Comparison of ENCODE assay signal across 17 cellular contexts in the genomic region with DNA sequence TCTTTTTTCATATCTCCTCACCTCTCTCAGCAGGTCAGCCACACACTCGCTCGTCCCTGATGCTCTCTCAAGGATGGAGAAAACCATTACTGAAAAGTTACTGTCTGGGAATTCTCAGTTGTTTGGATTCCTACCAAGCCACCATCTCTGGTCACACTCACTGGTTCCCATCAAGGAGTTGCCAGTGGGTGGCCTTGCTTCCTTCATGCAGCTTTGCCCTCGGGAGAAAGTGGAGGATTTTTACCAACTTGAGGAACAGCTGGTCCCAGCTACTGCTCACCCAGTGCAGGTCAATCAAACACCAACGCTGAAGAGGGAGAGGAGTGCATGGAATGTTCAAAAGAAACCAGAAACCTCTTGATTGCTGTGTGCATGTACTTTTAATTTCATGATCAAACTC. TPM values are rescaled to one million over a fixed set of nuclear protein-coding genes. Genes with fewer than 3 reads are reported as not detected.
DNase-seq lines count a peak whose midpoint lies in the region; TF ChIP-seq lines count a peak whose summit lies in the region.
"Had no signal": no experiment of that assay in that cellular context is flagged by ENCODE, and none has a peak within 500 bp of the region (broad histone marks: within the 10 kb centered on the region; RNA-seq: fewer than 3 reads in every experiment).

No MANE protein-coding gene starts in this region.

- CTCF ChIA-PET in HEK293 (lab: Yijun Ruan, JAX) (interaction anchor here (0.6 kb wide), 1 partner anchor 59 kb away, joined by 3 read pairs; no protein-coding TSS in a partner anchor), A673 (lab: Charles Lee) (no interaction called here)

- H3K4me3 ChIP-seq in HEK293 (ENCODE audit: low read depth, low read length): no peak overlapping the region
- no peak overlapping the region for H3K4me3 ChIP-seq in SJCRH30
- no peak overlapping the region for H3K4me3 ChIP-seq in A673 (ENCODE audit: low read depth, low read length, poor library complexity, severe bottlenecking)
- H3K4me3 ChIP-seq: BLaER1 treated with 17β-estradiol and CSF1 and Interleukin-3, amounts not matched to agents 10 nM and 100 nM; GM12878; GM23248 had no signal

- no peaks in the 10 kb centered on the region for H3K9me3 Mint-ChIP-seq in nephron progenitor cell
- H3K9me3 Mint-ChIP-seq: CD4-positive, CD25-positive, alpha-beta regulatory T cell had no signal

- peaks cover 15% of the 10 kb centered on the region for H3K27me3 Mint-ChIP-seq in nephron progenitor cell (ENCODE audit: low read depth, poor library complexity)
- H3K27me3 Mint-ChIP-seq: CD4-positive, CD25-positive, alpha-beta regulatory T cell had no signal

- H3K27ac Mint-ChIP-seq in nephron progenitor cell: peak overlapping the region; percentile 4
- H3K27ac Mint-ChIP-seq: CD4-positive, CD25-positive, alpha-beta regulatory T cell had no signal

- BruUV-seq in A673 (replicated peaks; lab: Mats Ljungman, UMichigan): no TSS peak

- H3K36me3 Mint-ChIP-seq in nephron progenitor cell (ENCODE audit: low read depth): peaks cover 23% of the 10 kb centered on the region
- H3K36me3 Mint-ChIP-seq: CD4-positive, CD25-positive, alpha-beta regulatory T cell had no signal

- H3K27me3 ChIP-seq in SJCRH30 (no peaks in the 10 kb centered on the region), A673 (replicated peaks; ENCODE audit: insufficient read depth, low read depth, low read length, poor library complexity) (no peaks in the 10 kb centered on the region)
- H3K27me3 ChIP-seq: BLaER1 treated with 17β-estradiol and CSF1 and Interleukin-3, amounts not matched to agents 10 nM and 100 nM had no signal

- H3K27ac ChIP-seq in HEK293 (ENCODE audit: extremely low read depth, low read depth, low read length) (no peak overlapping the region), SJCRH30 (no peak overlapping the region), A673 (ENCODE audit: low read depth, low read length, poor library complexity, severe bottlenecking) (no peak overlapping the region)
- H3K27ac ChIP-seq: BLaER1 treated with 17β-estradiol and CSF1 and Interleukin-3, amounts not matched to agents 10 nM and 100 nM; GM23248 had no signal

- H3K4me1 ChIP-seq in HEK293 (ENCODE audit: control insufficient read depth, insufficient read depth, low read length) (no peaks in the 10 kb centered on the region), SJCRH30 (peaks cover 45% of the 10 kb centered on the region), A673 (ENCODE audit: insufficient read depth, low read length, poor library complexity, severe bottlenecking) (no peaks in the 10 kb centered on the region)

- DNase-seq in SJCRH30 (peak; percentile 81 to 89), kidney tubule cell (ENCODE audit: low spot score) (peak; percentile 39), nephron progenitor cell (no peak), ecto neural progenitor cell (ENCODE audit: low spot score) (no peak), cerebellum (ENCODE audit: low spot score) (no peak), A673 (ENCODE audit: low spot score) (no peak), NCI-H1092 (lab: John Stamatoyannopoulos, UW) (no peak)
- DNase-seq: 8988T; ACHN; Calu3; CD4-positive, CD25-positive, alpha-beta regulatory T cell; DMS 273 treated with DMSO at 0.1 percent for 48 hours; GM23248 had no signal

- TF ChIP-seq CTCF in HEK293 (tag by site-specific recombination; IDR thresholded peaks at IDR 0.05) (no peak), nephron progenitor cell (IDR thresholded peaks at IDR 0.05) (no peak), A673 (conservative IDR thresholded peaks at IDR 0.05; ENCODE audit: low read depth, low read length) (no peak)

- H3K4me1 Mint-ChIP-seq in nephron progenitor cell: peaks cover 90% of the 10 kb centered on the region

- POLR2A ChIA-PET in HEK293 (lab: Yijun Ruan, JAX): interaction anchor here (0.7 kb wide), 1 partner anchor 10 kb away, joined by 4 read pairs; no protein-coding TSS in a partner anchor
- POLR2A ChIA-PET in A673 (lab: Charles Lee; ENCODE audit: low non-redundant PET): no interaction called here

- intact Hi-C loops in A673 (cut with micrococcal nuclease; ENCODE audit: unreplicated experiment): no loop called here

- no peaks in the 10 kb centered on the region for H3K36me3 ChIP-seq in HEK293 (ENCODE audit: control insufficient read depth in 2 of 2, insufficient read depth in 1 of 2, low read length in 2 of 2)
- H3K36me3 ChIP-seq in SJCRH30: no peaks in the 10 kb centered on the region
- no peaks in the 10 kb centered on the region for H3K36me3 ChIP-seq in A673 (ENCODE audit: insufficient read depth, low read length, poor library complexity, severe bottlenecking)
- H3K36me3 ChIP-seq: BLaER1 treated with 17β-estradiol and CSF1 and Interleukin-3, amounts not matched to agents 10 nM and 100 nM had no signal

- H3K9me3 ChIP-seq in HEK293 (ENCODE audit: control insufficient read depth, insufficient read depth, low read depth, low read length) (no peaks in the 10 kb centered on the region), SJCRH30 (replicated peaks) (no peaks in the 10 kb centered on the region), A673 (ENCODE audit: low read depth, low read length, poor library complexity, severe bottlenecking) (no peaks in the 10 kb centered on the region)
- H3K9me3 ChIP-seq: BLaER1 treated with 17β-estradiol and CSF1 and Interleukin-3, amounts not matched to agents 10 nM and 100 nM had no signal

- no peak overlapping the region for H3K4me3 Mint-ChIP-seq in nephron progenitor cell
- H3K4me3 Mint-ChIP-seq: CD4-positive, CD25-positive, alpha-beta regulatory T cell had no signal

TF ChIP-seq in HEK293, 187 proteins besides CTCF, POLR2A, EP300 and RAD21:
- TF ChIP-seq ZNF146 (tag by site-specific recombination; IDR thresholded peaks at IDR 0.05) (no peak), ZNF707 (tag by site-specific recombination; IDR thresholded peaks at IDR 0.05) (no peak), ZFP3 (tag by site-specific recombination; IDR thresholded peaks at IDR 0.05; ENCODE audit: low read depth) (no peak), KLF8 (tag by site-specific recombination; IDR thresholded peaks at IDR 0.05) (no peak), PRDM1 (tag by site-specific recombination; IDR thresholded peaks at IDR 0.05) (peak; percentile 58)
- TF ChIP-seq, protein P1, sequence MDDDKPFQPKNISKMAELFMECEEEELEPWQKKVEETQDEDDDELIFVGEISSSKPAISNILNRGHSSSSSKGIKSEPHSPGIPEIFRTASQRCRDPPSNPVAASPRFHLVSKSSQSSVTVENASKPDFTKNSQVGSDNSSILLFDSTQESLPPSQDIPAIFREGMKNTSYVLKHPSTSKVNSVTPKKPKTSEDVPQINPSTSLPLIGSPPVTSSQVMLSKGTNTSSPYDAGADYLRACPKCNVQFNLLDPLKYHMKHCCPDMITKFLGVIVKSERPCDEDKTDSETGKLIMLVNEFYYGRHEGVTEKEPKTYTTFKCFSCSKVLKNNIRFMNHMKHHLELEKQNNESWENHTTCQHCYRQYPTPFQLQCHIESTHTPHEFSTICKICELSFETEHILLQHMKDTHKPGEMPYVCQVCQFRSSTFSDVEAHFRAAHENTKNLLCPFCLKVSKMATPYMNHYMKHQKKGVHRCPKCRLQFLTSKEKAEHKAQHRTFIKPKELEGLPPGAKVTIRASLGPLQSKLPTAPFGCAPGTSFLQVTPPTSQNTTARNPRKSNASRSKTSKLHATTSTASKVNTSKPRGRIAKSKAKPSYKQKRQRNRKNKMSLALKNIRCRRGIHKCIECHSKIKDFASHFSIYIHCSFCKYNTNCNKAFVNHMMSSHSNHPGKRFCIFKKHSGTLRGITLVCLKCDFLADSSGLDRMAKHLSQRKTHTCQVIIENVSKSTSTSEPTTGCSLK (tag by site-specific recombination; IDR thresholded peaks at IDR 0.05): no peak
- TF ChIP-seq, protein P2, sequence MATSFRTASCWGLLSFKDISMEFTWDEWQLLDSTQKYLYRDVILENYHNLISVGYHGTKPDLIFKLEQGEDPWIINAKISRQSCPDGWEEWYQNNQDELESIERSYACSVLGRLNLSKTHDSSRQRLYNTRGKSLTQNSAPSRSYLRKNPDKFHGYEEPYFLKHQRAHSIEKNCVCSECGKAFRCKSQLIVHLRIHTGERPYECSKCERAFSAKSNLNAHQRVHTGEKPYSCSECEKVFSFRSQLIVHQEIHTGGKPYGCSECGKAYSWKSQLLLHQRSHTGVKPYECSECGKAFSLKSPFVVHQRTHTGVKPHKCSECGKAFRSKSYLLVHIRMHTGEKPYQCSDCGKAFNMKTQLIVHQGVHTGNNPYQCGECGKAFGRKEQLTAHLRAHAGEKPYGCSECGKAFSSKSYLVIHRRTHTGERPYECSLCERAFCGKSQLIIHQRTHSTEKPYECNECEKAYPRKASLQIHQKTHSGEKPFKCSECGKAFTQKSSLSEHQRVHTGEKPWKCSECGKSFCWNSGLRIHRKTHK (tag by site-specific recombination; IDR thresholded peaks at IDR 0.05): no peak
TF ChIP-seq in HEK293: peak in this region for 1.

RNA-seq across cellular contexts. Expression of gene MEOX1, which starts 25.3 kb away (rescaled TPM):
- total RNA-seq in SJCRH30 (2014; rRNA removed; shearing (Covaris generic)): 44.6 and 44.7 TPM in 2 replicates
- total RNA-seq in cerebellum: 0.09 TPM
- total RNA-seq in A673 (2021): 0.82 and 1.1 TPM in 2 replicates
- total RNA-seq: Calu3, GM23248, HT-29 had no signal

Comparison
In these comparisons a context has a peak if more than half of its experiments do, and no peak if none do; other contexts are left out.
1. DNase-seq: peak in SJCRH30 (2 of 2) and kidney tubule cell (single experiment); none in nephron progenitor cell (single experiment), ecto neural progenitor cell (single experiment), cerebellum (single experiment), A673 (single experiment) and NCI-H1092 (single experiment).
2. RNA of gene MEOX1, which starts 25.3 kb away (total RNA-seq): 44.6 to 44.7 TPM in SJCRH30; 0.82 to 1.1 TPM in A673 and 0.09 TPM in cerebellum (single experiment); every median in the first group is over 10 times any median in the second.